22 cellular contexts compared by ENCODE assay signal in the genomic region with DNA sequence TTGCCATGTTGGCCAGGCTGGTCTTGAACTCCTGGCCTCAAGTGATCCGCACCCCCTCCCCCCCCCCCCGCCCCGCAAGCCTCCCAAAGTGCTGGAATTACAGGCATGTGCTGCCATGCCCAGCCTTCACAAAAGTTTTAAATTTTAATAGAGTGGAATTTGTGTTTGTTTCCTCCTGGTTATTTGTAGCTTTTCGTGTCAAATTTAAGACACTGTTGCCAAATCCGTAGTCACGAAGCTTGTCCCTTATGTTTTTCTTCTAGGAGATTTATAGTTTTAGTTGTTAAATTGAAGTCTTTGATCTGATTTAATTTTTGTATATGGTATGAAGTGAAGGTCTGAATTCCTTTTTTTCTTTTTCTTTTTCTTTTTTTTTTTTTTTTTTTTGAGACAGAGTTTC. TPM values are rescaled to one million over a fixed set of nuclear protein-coding genes. Genes with fewer than 3 reads are reported as not detected.
DNase-seq lines count a peak whose midpoint lies in the region; ATAC-seq, FAIRE-seq and TF ChIP-seq lines count a peak whose summit lies in the region.
"Had no signal": no experiment of that assay in that cellular context is flagged by ENCODE, and none has a peak within 500 bp of the region (broad histone marks: within the 10 kb centered on the region; RNA-seq: fewer than 3 reads in every experiment).

No MANE protein-coding gene starts in this region.

- H4K20me1 ChIP-seq in neural progenitor cell (ENCODE audit: low read depth), result no peaks in the 10 kb centered on the region

- peaks cover 74% of the 10 kb centered on the region for H3K79me2 ChIP-seq in neural progenitor cell (ENCODE audit: low read depth)

- H3K9me3 ChIP-seq in T-helper 17 cell (ENCODE audit: control insufficient read depth, low read length, poor library complexity, severe bottlenecking) (no peaks in the 10 kb centered on the region), neural progenitor cell (ENCODE audit: low read depth) (no peaks in the 10 kb centered on the region)

- peaks cover 28% of the 10 kb centered on the region for H3K4me1 Mint-ChIP-seq in T-helper 17 cell
- H3K4me1 Mint-ChIP-seq in neural progenitor cell, result peaks cover 3% of the 10 kb centered on the region
- peaks cover 25% of the 10 kb centered on the region for H3K4me1 Mint-ChIP-seq in HFFc6 (ENCODE audit: low read depth)
- H3K4me1 Mint-ChIP-seq: CD14-positive monocyte had no signal

- H3K4me3 Mint-ChIP-seq in T-helper 17 cell (no peak overlapping the region), neural progenitor cell (no peak overlapping the region), HFFc6 (no peak overlapping the region)
- H3K4me3 Mint-ChIP-seq: CD14-positive monocyte; CD4-positive, alpha-beta memory T cell; H9 had no signal

- H2AFZ ChIP-seq in neural progenitor cell (replicated peaks), result no peak overlapping the region

- H3K4me1 ChIP-seq in neural progenitor cell, result no peaks in the 10 kb centered on the region
- H3K4me1 ChIP-seq: BLaER1 had no signal

- no peaks in the 10 kb centered on the region for H3F3A ChIP-seq in neural progenitor cell (ENCODE audit: low read depth)

- H3K4me3 ChIP-seq in neural progenitor cell, result no peak overlapping the region
- H3K4me3 ChIP-seq: BLaER1, K562 had no signal

- H3K27me3 Mint-ChIP-seq in T-helper 17 cell, result no peaks in the 10 kb centered on the region
- H3K27me3 Mint-ChIP-seq in neural progenitor cell (ENCODE audit: insufficient read depth, low read depth), result no peaks in the 10 kb centered on the region
- H3K27me3 Mint-ChIP-seq in HFFc6 (ENCODE audit: insufficient read depth), result no peaks in the 10 kb centered on the region
- H3K27me3 Mint-ChIP-seq: CD4-positive, alpha-beta memory T cell had no signal

- H3K27ac Mint-ChIP-seq in T-helper 17 cell, result peak overlapping the region; percentile 82
- peak overlapping the region; percentile 35 for H3K27ac Mint-ChIP-seq in neural progenitor cell
- H3K27ac Mint-ChIP-seq in HFFc6, result no peak overlapping the region
- H3K27ac Mint-ChIP-seq: H9 had no signal

- no peak for ATAC-seq in T-helper 17 cell
- ATAC-seq: K562 had no signal

- FAIRE-seq in D721Med (lab: Jason Lieb, UNC), result peak; percentile 55
- FAIRE-seq: A204.1, GM12892, GM18507, H1, K562 had no signal

- H3K36me3 ChIP-seq in neural progenitor cell, result no peaks in the 10 kb centered on the region
- H3K36me3 ChIP-seq: BLaER1 had no signal

- no peaks in the 10 kb centered on the region for H3K36me3 Mint-ChIP-seq in T-helper 17 cell (ENCODE audit: low read depth)
- peaks cover 9% of the 10 kb centered on the region for H3K36me3 Mint-ChIP-seq in neural progenitor cell
- no peaks in the 10 kb centered on the region; the same call in 1 of the 2 replicates for H3K36me3 Mint-ChIP-seq in HFFc6 (ENCODE audit: low read depth)
- H3K36me3 Mint-ChIP-seq: CD4-positive, alpha-beta memory T cell had no signal

- H3K9me3 Mint-ChIP-seq in neural progenitor cell, result peaks cover 8% of the 10 kb centered on the region
- no peaks in the 10 kb centered on the region for H3K9me3 Mint-ChIP-seq in HFFc6
- H3K9me3 Mint-ChIP-seq: CD4-positive, alpha-beta memory T cell; H9 had no signal

- no peak overlapping the region for H3K4me2 ChIP-seq in neural progenitor cell
- H3K4me2 ChIP-seq: BLaER1 had no signal

- DNase-seq in D721Med (ENCODE audit: insufficient read length, low spot score) (no peak), T-helper 17 cell (no peak), neural progenitor cell (ENCODE audit: low spot score) (no peak), NCI-H510A (lab: John Stamatoyannopoulos, UW) (no peak), NK-92 (lab: John Stamatoyannopoulos, UW; ENCODE audit: unreplicated experiment) (no peak), HFFc6 (no peak)
- DNase-seq in stimulated activated naive CD4-positive, alpha-beta T cell (lab: John Stamatoyannopoulos, UW), result no peak
- DNase-seq: CD4-positive, alpha-beta memory T cell; DMS 273 treated with DMSO at 0.1 percent for 48 hours; DMS53; DND-41; EL; H9; IMR-90 had no signal

- no peaks in the 10 kb centered on the region for H3K27me3 ChIP-seq in neural progenitor cell
- H3K27me3 ChIP-seq: BLaER1 had no signal

- TF ChIP-seq CTCF in D721Med (IDR thresholded peaks at IDR 0.05; ENCODE audit: insufficient read depth, missing control alignments) (no peak), neural progenitor cell (IDR thresholded peaks at IDR 0.05) (no peak), HFFc6 (IDR thresholded peaks at IDR 0.05) (no peak)

- no peak overlapping the region for H3K9ac ChIP-seq in neural progenitor cell
- H3K9ac ChIP-seq: BLaER1 had no signal

- H3K27ac ChIP-seq in neural progenitor cell, result no peak overlapping the region
- H3K27ac ChIP-seq: BLaER1, HL-60 had no signal

RNA-seq across cellular contexts. Expression of gene ZNF236, which starts 14.7 kb away (rescaled TPM):
- 10 to 100 TPM; 29.5 to 29.9 TPM for total RNA-seq in T-helper 17 cell
- 11.5 and 14.3 TPM in 2 replicates for total RNA-seq in neural progenitor cell (ENCODE audit: low replicate concordance)
- total RNA-seq in HFFc6 (2021; fragmentation: NEBNext Ultra II Directional; extraction: Animal tissue kit (Norgen Biotek cat#: 25700)), result 10 to 100 TPM in 1 of 6 experiments, 1 to 10 TPM in 5; 6.3 to 10.4 (median 8.1) TPM
